18 cellular contexts compared by ENCODE assay signal in the genomic region with DNA sequence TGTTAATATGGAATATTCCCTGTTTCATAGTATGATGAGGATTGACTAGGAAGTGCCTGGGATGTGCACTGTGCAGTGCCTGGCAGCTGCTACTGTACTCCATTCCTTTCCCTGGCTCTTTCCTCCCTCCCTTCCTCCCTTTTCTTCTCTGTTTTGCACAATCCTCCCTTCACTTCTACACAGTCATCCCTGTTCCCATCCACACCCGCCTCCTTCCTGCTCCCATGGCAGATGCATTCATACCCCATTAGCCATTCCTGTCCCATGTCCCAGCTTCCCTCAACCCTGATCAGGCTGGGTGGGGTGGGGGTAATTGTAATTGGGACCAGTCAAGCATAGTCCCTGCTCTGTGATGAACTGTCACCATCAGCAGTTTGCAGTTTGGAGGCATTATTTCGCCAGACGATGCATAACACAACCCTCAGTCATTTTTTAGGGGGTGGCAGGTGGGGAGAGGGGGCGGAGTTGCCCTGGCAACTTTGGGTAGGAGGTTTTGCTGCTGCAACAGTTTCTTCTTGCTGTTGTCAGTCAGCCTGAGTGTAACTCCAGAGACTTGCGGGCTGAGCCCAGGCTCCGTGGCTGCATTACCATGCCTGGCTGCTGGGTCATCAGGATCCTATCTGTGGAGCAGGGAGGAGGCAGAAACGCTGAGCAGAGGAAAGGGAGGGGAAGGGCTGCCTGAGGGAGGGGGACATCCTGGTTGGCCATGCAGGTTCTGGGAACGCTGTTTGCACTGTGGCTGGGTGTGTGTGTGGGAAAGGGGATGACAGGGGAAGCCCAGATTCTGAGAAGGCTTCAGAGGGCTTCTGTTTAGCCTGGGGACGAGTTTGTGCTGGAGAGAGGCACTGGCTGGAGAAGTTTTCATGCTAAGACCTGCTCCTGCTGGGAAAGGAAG. TPM values are rescaled to one million over a fixed set of nuclear protein-coding genes. Genes with fewer than 3 reads are reported as not detected.
DNase-seq lines count a peak whose midpoint lies in the region; ATAC-seq, FAIRE-seq and TF ChIP-seq lines count a peak whose summit lies in the region.
"Had no signal": no experiment of that assay in that cellular context is flagged by ENCODE, and none has a peak within 500 bp of the region (broad histone marks: within the 10 kb centered on the region; RNA-seq: fewer than 3 reads in every experiment).

No MANE protein-coding gene starts in this region.

- no peaks in the 10 kb centered on the region for H4K20me1 ChIP-seq in GM23338 (replicated peaks; ENCODE audit: insufficient read depth)

- no peak overlapping the region for H2AFZ ChIP-seq in GM23338

- H3K4me1 ChIP-seq in GM23338 (ENCODE audit: insufficient read depth) (no peaks in the 10 kb centered on the region), prostate gland (replicated peaks) (no peaks in the 10 kb centered on the region), thyroid gland (peaks cover 0 to 6% of the 10 kb centered on the region in 2 donors), small intestine (ENCODE audit: control insufficient read depth in 2 of 2, insufficient read depth in 1 of 2, low read depth in 1 of 2, low read length in 1 of 2) (no peaks in the 10 kb centered on the region)
- H3K4me1 ChIP-seq: Peyer's patch had no signal

- H3K4me3 ChIP-seq in GM23338 (no peak overlapping the region), prostate gland (no peak overlapping the region), thyroid gland (replicated peaks in 1 of 3) (no peak overlapping the region), H7 (ENCODE audit: insufficient read depth, low read depth, low read length) (no peak overlapping the region), small intestine (ENCODE audit: low read depth in 1 of 2, low read length in 2 of 2) (no peak overlapping the region)
- H3K4me3 ChIP-seq: ovary, Peyer's patch had no signal

- no peak for TF ChIP-seq CTCF in GM23338 (conservative IDR thresholded peaks at IDR 0.05; ENCODE audit: low read depth in 2 of 2)
- TF ChIP-seq CTCF in prostate gland (IDR thresholded peaks at IDR 0.05) = no peak
- no peak for TF ChIP-seq CTCF in thyroid gland (IDR thresholded peaks at IDR 0.05)

- no peak for TF ChIP-seq POLR2A in prostate gland (IDR thresholded peaks at IDR 0.05)
- no peak for TF ChIP-seq POLR2A in thyroid gland (IDR thresholded peaks at IDR 0.05)

- peaks cover 8% of the 10 kb centered on the region; the same call in 2 of the 3 replicates for H3K4me1 Mint-ChIP-seq in GM23338
- H3K4me1 Mint-ChIP-seq: activated CD4-positive, alpha-beta T cell treated with anti-CD3 and anti-CD28 coated beads, Interleukin-2, amount 10 ng/mL, durations not matched to agents 7 days and 5 days; activated T-helper 17 cell treated with anti-CD3 and anti-CD28 coated beads, Interleukin-2, amount 50 U/mL, for 72 hours had no signal

- 0 out of 2 replicates have a peak, but pooled peaks cover 2% of the 10 kb centered on the region for H3K9me2 ChIP-seq in GM23338 (ENCODE audit: insufficient read depth)

- H3K27ac Mint-ChIP-seq in GM23338 = no peak overlapping the region
- H3K27ac Mint-ChIP-seq: activated CD4-positive, alpha-beta T cell treated with anti-CD3 and anti-CD28 coated beads, Interleukin-2, amount 10 ng/mL, durations not matched to agents 7 days and 5 days; activated T-helper 17 cell treated with anti-CD3 and anti-CD28 coated beads, Interleukin-2, amount 50 U/mL, for 72 hours had no signal

- H3K36me3 ChIP-seq in GM23338 (ENCODE audit: insufficient read depth) = no peaks in the 10 kb centered on the region
- no peaks in the 10 kb centered on the region for H3K36me3 ChIP-seq in prostate gland
- H3K36me3 ChIP-seq in thyroid gland = no peaks in the 10 kb centered on the region
- no peaks in the 10 kb centered on the region for H3K36me3 ChIP-seq in H7 (replicated peaks; ENCODE audit: control insufficient read depth, insufficient read depth, low read length)
- H3K36me3 ChIP-seq in small intestine (ENCODE audit: control insufficient read depth in 2 of 2, insufficient read depth in 2 of 2, low read length in 2 of 2) = no peaks in the 10 kb centered on the region
- H3K36me3 ChIP-seq: ovary, Peyer's patch had no signal

- no peaks in the 10 kb centered on the region for H3F3A ChIP-seq in GM23338 (replicated peaks; ENCODE audit: low read depth)

- H3K79me2 ChIP-seq in GM23338 (replicated peaks; ENCODE audit: insufficient read depth) = no peaks in the 10 kb centered on the region

- H3K9me3 ChIP-seq in prostate gland (no peaks in the 10 kb centered on the region), thyroid gland (no peaks in the 10 kb centered on the region), small intestine (ENCODE audit: control insufficient read depth, low read depth) (no peaks in the 10 kb centered on the region)
- H3K9me3 ChIP-seq: ovary, Peyer's patch had no signal

- ATAC-seq in GM23338 = peak; percentile 60
- ATAC-seq: activated T-helper 17 cell treated with anti-CD3 and anti-CD28 coated beads, Interleukin-2, amount 50 U/mL, for 72 hours had no signal

- WGBS in prostate gland = 30% methylated on average over 9 of the region's 9 CpGs
- WGBS in thyroid gland, 2 donors = 51 to 62% methylated on average over 8 to 9 of the region's 9 CpGs
- 52 to 64% (median 59%) methylated on average over 9 of the region's 9 CpGs for WGBS in small intestine, 3 donors

- FAIRE-seq in small intestine (lab: Jason Lieb, UNC) = no peak

- H3K36me3 Mint-ChIP-seq in GM23338 (ENCODE audit: low read depth) = no peaks in the 10 kb centered on the region

- no peaks in the 10 kb centered on the region; the same call in 2 of the 3 replicates for H3K9me3 Mint-ChIP-seq in GM23338
- H3K9me3 Mint-ChIP-seq: activated CD4-positive, alpha-beta T cell treated with anti-CD3 and anti-CD28 coated beads, Interleukin-2, amount 10 ng/mL, durations not matched to agents 7 days and 5 days; activated T-helper 17 cell treated with anti-CD3 and anti-CD28 coated beads, Interleukin-2, amount 50 U/mL, for 72 hours had no signal

- no peak overlapping the region for H3K27ac ChIP-seq in GM23338 (ENCODE audit: low read depth)
- H3K27ac ChIP-seq in prostate gland = no peak overlapping the region
- H3K27ac ChIP-seq in thyroid gland = no peak overlapping the region
- H3K27ac ChIP-seq in small intestine (ENCODE audit: low read depth in 1 of 2, low read length in 1 of 2) = no peak overlapping the region
- H3K27ac ChIP-seq: ovary, Peyer's patch had no signal

- no peaks in the 10 kb centered on the region for H3K27me3 Mint-ChIP-seq in GM23338 (ENCODE audit: insufficient read depth, low read depth, poor library complexity)
- H3K27me3 Mint-ChIP-seq: activated CD4-positive, alpha-beta T cell treated with anti-CD3 and anti-CD28 coated beads, Interleukin-2, amount 10 ng/mL, durations not matched to agents 7 days and 5 days; activated T-helper 17 cell treated with anti-CD3 and anti-CD28 coated beads, Interleukin-2, amount 50 U/mL, for 72 hours had no signal

- no peak overlapping the region for H3K4me2 ChIP-seq in GM23338

- DNase-seq in GM23338 (ENCODE audit: low spot score) = peak; percentile 23
- peak in 37 of 58 donors; percentile 6 to 79 (median 42) for DNase-seq in anterior cingulate cortex (lab: John Stamatoyannopoulos, UW)
- DNase-seq in iPS-NIHi7 (ENCODE audit: extremely low spot score) = peak; percentile 34
- peak; percentile 22 for DNase-seq in prostate gland (ENCODE audit: low spot score)
- no peak for DNase-seq in activated CD4-positive, alpha-beta T cell treated with anti-CD3 and anti-CD28 coated beads for 1 hour
- DNase-seq in thyroid gland = no peak
- no peak for DNase-seq in H7
- no peak for DNase-seq in small intestine
- DNase-seq: activated CD4-positive, alpha-beta T cell treated with anti-CD3 and anti-CD28 coated beads, Interleukin-2, amount 10 ng/mL, durations not matched to agents 7 days and 5 days; DMS 273 treated with DMSO at 0.1 percent for 48 hours; MV-4-11; NCI-H446; ovary; T-helper 1 cell had no signal

- intact Hi-C loops in prostate gland (cut with DNase I) = no loop called here
- intact Hi-C loops in thyroid gland (cut with DNase I) = no loop called here

- H3K4me3 Mint-ChIP-seq in GM23338 = no peak overlapping the region
- H3K4me3 Mint-ChIP-seq: activated CD4-positive, alpha-beta T cell treated with anti-CD3 and anti-CD28 coated beads, Interleukin-2, amount 10 ng/mL, durations not matched to agents 7 days and 5 days; activated T-helper 17 cell treated with anti-CD3 and anti-CD28 coated beads, Interleukin-2, amount 50 U/mL, for 72 hours had no signal

- H3K27me3 ChIP-seq in GM23338 (ENCODE audit: insufficient read depth) = no peaks in the 10 kb centered on the region
- H3K27me3 ChIP-seq in prostate gland (replicated peaks; ENCODE audit: insufficient read depth) = no peaks in the 10 kb centered on the region
- no peaks in the 10 kb centered on the region for H3K27me3 ChIP-seq in thyroid gland
- H3K27me3 ChIP-seq in H7 (ENCODE audit: control insufficient read depth, insufficient read depth, low read length) = no peaks in the 10 kb centered on the region
- no peaks in the 10 kb centered on the region for H3K27me3 ChIP-seq in small intestine (ENCODE audit: control insufficient read depth in 2 of 2, insufficient read depth in 2 of 2, low read length in 2 of 2)
- H3K27me3 ChIP-seq: ovary, Peyer's patch had no signal

TF ChIP-seq in GM23338, 12 proteins besides CTCF, POLR2A, EP300 and RAD21 (continues in another document):
- TF ChIP-seq CREB1 (CRISPR knock-in tag; IDR thresholded peaks at IDR 0.05; ENCODE audit: low read depth) (no peak), EZH2phosphoT487 (IDR thresholded peaks at IDR 0.05; ENCODE audit: unreplicated experiment) (no peak), NANOG (IDR thresholded peaks at IDR 0.05; ENCODE audit: borderline replicate concordance) (no peak), ZNF331 (CRISPR knock-in tag; IDR thresholded peaks at IDR 0.05; ENCODE audit: low read depth) (no peak)

RNA-seq across cellular contexts. Expression of gene KRT84, which starts 4.1 kb away (rescaled TPM):
- total RNA-seq in GM23338 (2014; rRNA removed; shearing (Covaris generic)) = not detected in 2 replicates
- not detected in 2 replicates for polyA plus RNA-seq in GM23338 (2016; fragmentation: Nextera tagmentation; extraction: Ambion mirVana)
- total RNA-seq in prostate gland = not detected
- total RNA-seq in thyroid gland = not detected
- total RNA-seq in H7 (2014; rRNA removed; shearing (Covaris generic)) = not detected in 2 replicates
- not detected for polyA plus RNA-seq in small intestine
- total RNA-seq: activated CD4-positive, alpha-beta T cell treated with anti-CD3 and anti-CD28 coated beads, Interleukin-2, amount 10 ng/mL, durations not matched to agents 7 days and 5 days; activated T-helper 17 cell treated with anti-CD3 and anti-CD28 coated beads, Interleukin-2, amount 50 U/mL, for 72 hours; epithelial cell of proximal tubule; lung microvascular endothelial cell; ovary; Peyer's patch had no signal
- polyA plus RNA-seq: ovary had no signal

RNA-seq across cellular contexts. Expression of gene KRT82, which starts 16.6 kb away (rescaled TPM):
- total RNA-seq in GM23338 (2014; rRNA removed; shearing (Covaris generic)) = not detected in 2 replicates
- polyA plus RNA-seq in GM23338 (2016; fragmentation: Nextera tagmentation; extraction: Ambion mirVana) (not detected in 2 replicates), small intestine (not detected)
- total RNA-seq in prostate gland (not detected), thyroid gland (not detected)
- total RNA-seq in H7 (2014; rRNA removed; shearing (Covaris generic)) = not detected in 2 replicates
- total RNA-seq: activated CD4-positive, alpha-beta T cell treated with anti-CD3 and anti-CD28 coated beads, Interleukin-2, amount 10 ng/mL, durations not matched to agents 7 days and 5 days; activated T-helper 17 cell treated with anti-CD3 and anti-CD28 coated beads, Interleukin-2, amount 50 U/mL, for 72 hours; epithelial cell of proximal tubule; lung microvascular endothelial cell; ovary; Peyer's patch had no signal
- polyA plus RNA-seq: ovary had no signal

RNA-seq across cellular contexts. Expression of gene KRT85, which starts 22.3 kb away (rescaled TPM):
- total RNA-seq in GM23338 (2014; rRNA removed; shearing (Covaris generic)) = not detected in 2 replicates
- not detected in 2 replicates for polyA plus RNA-seq in GM23338 (2016; fragmentation: Nextera tagmentation; extraction: Ambion mirVana)
- not detected for total RNA-seq in prostate gland
- not detected for total RNA-seq in thyroid gland
- not detected in 2 replicates for total RNA-seq in H7 (2014; rRNA removed; shearing (Covaris generic))
- not detected for polyA plus RNA-seq in small intestine
- total RNA-seq: activated CD4-positive, alpha-beta T cell treated with anti-CD3 and anti-CD28 coated beads, Interleukin-2, amount 10 ng/mL, durations not matched to agents 7 days and 5 days; activated T-helper 17 cell treated with anti-CD3 and anti-CD28 coated beads, Interleukin-2, amount 50 U/mL, for 72 hours; epithelial cell of proximal tubule; lung microvascular endothelial cell; ovary; Peyer's patch had no signal
- polyA plus RNA-seq: ovary had no signal

RNA-seq across cellular contexts. Expression of gene KRT75, which starts 44.6 kb away (rescaled TPM):
- total RNA-seq in GM23338 (2014; rRNA removed; shearing (Covaris generic)) = not detected in 2 replicates
- not detected in 2 replicates for polyA plus RNA-seq in GM23338 (2016; fragmentation: Nextera tagmentation; extraction: Ambion mirVana)
- not detected for total RNA-seq in prostate gland
- total RNA-seq in thyroid gland = not detected
- not detected in 2 replicates for total RNA-seq in H7 (2014; rRNA removed; shearing (Covaris generic))
- under 1 TPM in 1 of 3 donors, not detected in 2; 0.01 TPM for polyA plus RNA-seq in small intestine
- total RNA-seq: activated CD4-positive, alpha-beta T cell treated with anti-CD3 and anti-CD28 coated beads, Interleukin-2, amount 10 ng/mL, durations not matched to agents 7 days and 5 days; activated T-helper 17 cell treated with anti-CD3 and anti-CD28 coated beads, Interleukin-2, amount 50 U/mL, for 72 hours; epithelial cell of proximal tubule; lung microvascular endothelial cell; Peyer's patch had no signal
- polyA plus RNA-seq: ovary had no signal

Comparison
In these comparisons a context has a peak if more than half of its experiments do, and no peak if none do; other contexts are left out.
1. DNase-seq: peak in GM23338 (single experiment), anterior cingulate cortex (37 of 58), iPS-NIHi7 (single experiment) and prostate gland (single experiment); none in activated CD4-positive, alpha-beta T cell treated with anti-CD3 and anti-CD28 coated beads for 1 hour (single experiment), thyroid gland (0 of 2), H7 (single experiment) and small intestine (single experiment).